15 cellular contexts compared by ENCODE assay signal in the genomic region with DNA sequence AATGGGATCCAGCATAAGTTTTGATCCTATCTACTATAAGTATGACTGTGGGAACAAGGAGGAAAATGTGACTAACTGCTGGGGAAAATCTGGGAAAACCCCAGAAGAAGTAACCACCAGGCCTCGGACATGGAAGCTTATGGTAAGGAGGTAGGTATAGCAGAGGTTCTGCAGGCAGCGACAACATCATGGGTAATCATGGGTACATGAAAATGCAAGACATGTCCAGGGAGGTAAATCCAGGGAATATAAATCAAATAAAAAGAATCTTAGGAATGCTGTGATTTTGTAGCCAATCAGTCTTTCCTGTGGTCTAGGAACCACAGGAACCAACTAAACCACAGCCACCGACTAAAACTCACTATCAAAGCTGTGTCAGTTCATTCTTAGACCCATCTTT.
DNase-seq lines count a peak whose midpoint lies in the region; FAIRE-seq lines count a peak whose summit lies in the region.
"Had no signal": no experiment of that assay in that cellular context is flagged by ENCODE, and none has a peak within 500 bp of the region (broad histone marks: within the 10 kb centered on the region; RNA-seq: fewer than 3 reads in every experiment).

No MANE protein-coding gene starts in this region.

- DNase-seq in Daoy (ENCODE audit: low read depth) (peak; percentile 48), NCI-H226 (peak; percentile 48), glomerular visceral epithelial cell (ENCODE audit: extremely low spot score) (peak; percentile 76), urothelium cell line (ENCODE audit: low spot score) (peak; percentile 14), SHP77 (lab: John Stamatoyannopoulos, UW) (no peak), globus pallidus (ENCODE audit: low spot score) (no peak), cerebellum (ENCODE audit: low spot score) (no peak)
- DNase-seq: 8988T; Calu3; CD8-positive, alpha-beta T cell; DMS79 treated with DMSO at 0.1 percent for 48 hours; EL; GM23248 had no signal

- no peak for FAIRE-seq in urothelium cell line (lab: Jason Lieb, UNC)
- FAIRE-seq: GM12891, HepG2 had no signal

Comparison
In these comparisons a context has a peak if more than half of its experiments do, and no peak if none do; other contexts are left out.
1. DNase-seq: peak in Daoy (single experiment), NCI-H226 (single experiment), glomerular visceral epithelial cell (single experiment) and urothelium cell line (single experiment); none in SHP77 (0 of 2), globus pallidus (single experiment) and cerebellum (single experiment).